ENCODE assay signal across 9 cellular contexts in the genomic region with DNA sequence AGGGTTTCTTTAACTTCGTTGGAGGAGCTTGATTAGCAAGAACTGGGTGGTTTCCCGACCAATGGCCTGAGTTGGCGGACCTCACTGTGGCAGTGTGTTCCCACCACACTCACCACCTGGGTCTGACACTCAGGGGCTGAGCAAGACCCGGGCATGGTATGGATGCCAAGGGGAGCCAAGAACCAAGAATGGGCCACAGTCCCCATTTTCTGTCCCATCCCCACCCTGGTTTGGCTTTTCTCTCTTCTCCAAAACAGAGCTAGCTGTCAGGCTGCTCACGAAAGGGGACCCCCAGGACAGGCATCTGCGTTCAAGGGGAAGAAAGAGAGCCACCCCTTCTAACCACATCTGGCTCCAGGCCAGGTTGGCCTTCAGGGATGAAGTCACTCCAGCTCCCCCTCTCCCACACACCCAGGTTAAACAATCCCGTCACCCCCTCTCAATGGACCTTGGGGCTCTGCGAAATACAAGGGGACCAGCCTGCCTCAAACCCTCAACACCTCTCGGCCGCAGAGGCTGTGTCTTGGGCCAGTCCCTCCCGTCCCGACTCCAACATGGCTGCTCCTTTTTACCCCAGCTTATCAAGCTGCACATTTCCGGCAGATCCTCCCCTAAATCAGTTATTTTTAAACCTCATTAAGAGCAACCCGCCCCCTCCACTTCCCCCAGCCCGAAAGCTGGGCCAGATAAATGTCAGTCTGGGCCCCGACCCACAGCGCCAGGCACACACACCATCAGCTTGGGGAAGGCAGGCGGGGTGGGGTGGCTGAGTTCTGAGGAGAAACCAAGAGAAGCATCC. TPM values are rescaled to one million over a fixed set of nuclear protein-coding genes. Genes with fewer than 3 reads are reported as not detected.
DNase-seq lines count a peak whose midpoint lies in the region; ATAC-seq, FAIRE-seq and TF ChIP-seq lines count a peak whose summit lies in the region.
"Had no signal": no experiment of that assay in that cellular context is flagged by ENCODE, and none has a peak within 500 bp of the region (broad histone marks: within the 10 kb centered on the region; RNA-seq: fewer than 3 reads in every experiment).

No MANE protein-coding gene starts in this region.

- H3K27me3 ChIP-seq in Panc1 (ENCODE audit: control insufficient read depth, insufficient read depth, low read length) = no peaks in the 10 kb centered on the region
- H3K27me3 ChIP-seq in endodermal cell (ENCODE audit: control insufficient read depth, insufficient read depth, low read length, poor library complexity, severe bottlenecking) = no peaks in the 10 kb centered on the region
- no peaks in the 10 kb centered on the region for H3K27me3 ChIP-seq in rectal smooth muscle tissue (ENCODE audit: control insufficient read depth, insufficient read depth, low read length)

- DNase-seq in GM12891 (ENCODE audit: insufficient read length, low spot score) (no peak), Panc1 (ENCODE audit: low read depth, low spot score) (no peak), endodermal cell (peak; percentile 45), SW 1271 (lab: John Stamatoyannopoulos, UW) (no peak), anterior cingulate cortex (lab: John Stamatoyannopoulos, UW) (no peak), GM19238 (ENCODE audit: insufficient read length, low spot score) (no peak)

- 0 out of 2 replicates have a peak, but pooled peaks have one; percentile 54 for TF ChIP-seq POLR2A in GM12891 (IDR thresholded peaks at IDR 0.05; ENCODE audit: low read depth, low read length)

- H3K4me1 ChIP-seq in Panc1 (ENCODE audit: control insufficient read depth, insufficient read depth, low read length) (peaks cover 66% of the 10 kb centered on the region), endodermal cell (ENCODE audit: control insufficient read depth, insufficient read depth, low read length) (peaks cover 17% of the 10 kb centered on the region), rectal smooth muscle tissue (ENCODE audit: control insufficient read depth, insufficient read depth, low read length) (peaks cover 9% of the 10 kb centered on the region)

- no peaks in the 10 kb centered on the region for H3K27me3 Mint-ChIP-seq in endodermal cell (ENCODE audit: insufficient read depth)

- H3K9me3 ChIP-seq in Panc1 (ENCODE audit: control insufficient read depth, insufficient read depth, low read depth, low read length) (no peaks in the 10 kb centered on the region), endodermal cell (ENCODE audit: control insufficient read depth, low read length) (no peaks in the 10 kb centered on the region)

- no peak overlapping the region for H3K27ac Mint-ChIP-seq in endodermal cell

- H3K9me3 Mint-ChIP-seq in endodermal cell = no peaks in the 10 kb centered on the region

- H3K9ac ChIP-seq in endodermal cell (ENCODE audit: extremely low read depth, low read length, poor library complexity, severe bottlenecking) (peak overlapping the region; percentile 98), rectal smooth muscle tissue (ENCODE audit: low read length) (peak overlapping the region; percentile 34)

- TSS peak; percentile 14 for BruUV-seq in Panc1 (replicated peaks; lab: Mats Ljungman, UMichigan)

- in situ Hi-C loops in Panc1 (cut with HindIII; ENCODE audit: low pct_unique_long_range_greater_than_20kb, low sequenced_read_pairs) = no loop called here

- CTCF ChIA-PET in Panc1 (lab: Charles Lee) = interaction anchor here (0.6 kb wide), 1 partner anchor 114 kb away, joined by 4 read pairs; no protein-coding TSS in a partner anchor

- TF ChIP-seq CTCF in Panc1 (IDR thresholded peaks at IDR 0.05) = no peak
- no peak for TF ChIP-seq CTCF in endodermal cell (conservative IDR thresholded peaks at IDR 0.05)

- H3K27ac ChIP-seq in Panc1 (ENCODE audit: low read length) = peak overlapping the region; percentile 87
- no peak overlapping the region for H3K27ac ChIP-seq in endodermal cell (ENCODE audit: low read depth, low read length)
- H3K27ac ChIP-seq in rectal smooth muscle tissue (ENCODE audit: low read depth, low read length) = peak overlapping the region; percentile 97

- POLR2A ChIA-PET in Panc1 (lab: Charles Lee) = no interaction called here

- intact Hi-C loops in Panc1 (cut with micrococcal nuclease; ENCODE audit: unreplicated experiment) = no loop called here

- peaks cover 57% of the 10 kb centered on the region for H3K4me1 Mint-ChIP-seq in endodermal cell

- peak overlapping the region; percentile 91 for H3K4me3 Mint-ChIP-seq in endodermal cell

- H3K36me3 Mint-ChIP-seq in endodermal cell (ENCODE audit: low read depth) = peaks cover 35% of the 10 kb centered on the region

- H3K4me3 ChIP-seq in Panc1 (ENCODE audit: low read depth in 2 of 2, low read length in 2 of 2) (peak overlapping the region; percentile 81 to 96), endodermal cell (ENCODE audit: low read length) (peak overlapping the region; percentile 94), rectal smooth muscle tissue (ENCODE audit: low read length) (peak overlapping the region; percentile 99)

- H3K36me3 ChIP-seq in Panc1 (ENCODE audit: control insufficient read depth, insufficient read depth, low read length) (0 out of 2 replicates have a peak, but pooled peaks cover 5% of the 10 kb centered on the region), endodermal cell (ENCODE audit: control insufficient read depth, insufficient read depth, low read length) (peaks cover 42% of the 10 kb centered on the region), rectal smooth muscle tissue (ENCODE audit: control insufficient read depth, insufficient read depth, low read length) (peaks cover 23% of the 10 kb centered on the region)

- FAIRE-seq in GM12891 (lab: Jason Lieb, UNC) = peak; percentile 71

- ATAC-seq in Panc1 (no peak), GM18858 (IDR thresholded peaks at IDR 0.05; ENCODE audit: unreplicated experiment) (no peak)

- 89 to 92% methylated on average over 7 to 18 of the region's 18 CpGs for WGBS in endodermal cell (ENCODE audit: insufficient coverage in 1 of 2, insufficient read length in 1 of 2), 2 experiments

TF ChIP-seq in GM12891, 5 proteins besides CTCF, POLR2A, EP300 and RAD21:
- TF ChIP-seq SPI1 (IDR thresholded peaks at IDR 0.05; ENCODE audit: low read depth, low read length) = no peak
- TF ChIP-seq POLR2AphosphoS5 (IDR thresholded peaks at IDR 0.05; ENCODE audit: low read depth, low read length) = no peak
- TF ChIP-seq POU2F2 (IDR thresholded peaks at IDR 0.05; ENCODE audit: low read depth, low read length) = 0 out of 2 replicates have a peak, but pooled peaks have one; percentile 26
- no peak for TF ChIP-seq PAX5 (IDR thresholded peaks at IDR 0.05; ENCODE audit: insufficient read depth, low read length, severe bottlenecking)
- TF ChIP-seq TAF1 (IDR thresholded peaks at IDR 0.05; ENCODE audit: low read depth, low read length) = peak; percentile 38

RNA-seq across cellular contexts. Expression of gene TAGLN2, which starts 3.4 kb away (rescaled TPM):
- polyA plus RNA-seq in GM12891 (2012; ENCODE audit: low read depth, missing spikeins) = 378 TPM
- 474 TPM for total RNA-seq in Panc1 (2021; ENCODE audit: unreplicated experiment)
- polyA plus RNA-seq in Panc1 (2012; ENCODE audit: insufficient read length) = 550 TPM
- total RNA-seq in endodermal cell = 100 to 1,000 TPM; 136 to 221 TPM
- 141 TPM for polyA plus RNA-seq in endodermal cell (2013, experiment 1 of 2)
- 179 TPM for polyA plus RNA-seq in endodermal cell (2013, experiment 2 of 2)

RNA-seq across cellular contexts. Expression of gene CFAP45, which starts 21.9 kb away (rescaled TPM):
- 0.49 TPM for polyA plus RNA-seq in GM12891 (2012; ENCODE audit: low read depth, missing spikeins)
- 1.6 TPM for total RNA-seq in Panc1 (2021; ENCODE audit: unreplicated experiment)
- 0.40 TPM for polyA plus RNA-seq in Panc1 (2012; ENCODE audit: insufficient read length)
- under 1 TPM; 0.49 to 0.55 TPM for total RNA-seq in endodermal cell
- 0.96 TPM for polyA plus RNA-seq in endodermal cell (2013, experiment 1 of 2)
- 0.54 TPM for polyA plus RNA-seq in endodermal cell (2013, experiment 2 of 2)

RNA-seq across cellular contexts. Expression of gene IGSF9, which starts 23.5 kb away (rescaled TPM):
- 0.05 TPM for polyA plus RNA-seq in GM12891 (2012; ENCODE audit: low read depth, missing spikeins)
- total RNA-seq in Panc1 (2021; ENCODE audit: unreplicated experiment) = 0.51 TPM
- 0.44 TPM for polyA plus RNA-seq in Panc1 (2012; ENCODE audit: insufficient read length)
- total RNA-seq in endodermal cell = 1 to 10 TPM; 7.5 to 9.2 TPM
- 34.7 TPM for polyA plus RNA-seq in endodermal cell (2013, experiment 1 of 2)
- 30.4 TPM for polyA plus RNA-seq in endodermal cell (2013, experiment 2 of 2)
- total RNA-seq: SK-MEL-5 had no signal

RNA-seq across cellular contexts. Expression of gene SLAMF9, which starts 32.1 kb away (rescaled TPM):
- not detected for polyA plus RNA-seq in GM12891 (2012; ENCODE audit: low read depth, missing spikeins)
- total RNA-seq in Panc1 (2021; ENCODE audit: unreplicated experiment) (not detected), endodermal cell (not detected)
- polyA plus RNA-seq in Panc1 (2012; ENCODE audit: insufficient read length) = not detected
- not detected for polyA plus RNA-seq in endodermal cell (2013, experiment 1 of 2)
- not detected for polyA plus RNA-seq in endodermal cell (2013, experiment 2 of 2)

RNA-seq across cellular contexts. Expression of gene VSIG8, which starts 59.4 kb away (rescaled TPM):
- polyA plus RNA-seq in GM12891 (2012; ENCODE audit: low read depth, missing spikeins) = not detected
- not detected for total RNA-seq in Panc1 (2021; ENCODE audit: unreplicated experiment)
- polyA plus RNA-seq in Panc1 (2012; ENCODE audit: insufficient read length) = not detected
- total RNA-seq in endodermal cell = not detected
- polyA plus RNA-seq in endodermal cell (2013, experiment 1 of 2) = not detected
- not detected for polyA plus RNA-seq in endodermal cell (2013, experiment 2 of 2)
- total RNA-seq: SK-MEL-5 had no signal
